ENCODE assay signal across 8 cellular contexts in genomic region chr3:108100906-108101305, GRCh38. TPM values are rescaled to one million over a fixed set of nuclear protein-coding genes. Genes with fewer than 3 reads are reported as not detected.
DNase-seq lines count a peak whose midpoint lies in the region; ATAC-seq and TF ChIP-seq lines count a peak whose summit lies in the region.

No MANE protein-coding gene starts in this region.

- H3K27me3 ChIP-seq in Karpas-422 (ENCODE audit: low read length): no peaks in the 10 kb centered on the region
- H3K27me3 ChIP-seq in endodermal cell (ENCODE audit: control insufficient read depth, insufficient read depth, low read length, poor library complexity, severe bottlenecking): peaks cover 4% of the 10 kb centered on the region

- peak overlapping the region; percentile 64 for H3K4me3 Mint-ChIP-seq in activated naive CD8-positive, alpha-beta T cell treated with anti-CD3 and anti-CD28 coated beads, Interleukin-2, amount 50 U/mL, for 24 hours
- no peak overlapping the region for H3K4me3 Mint-ChIP-seq in endodermal cell

- H3K9me3 ChIP-seq in Karpas-422 (ENCODE audit: low read length) (no peaks in the 10 kb centered on the region), endodermal cell (ENCODE audit: control insufficient read depth, low read length) (no peaks in the 10 kb centered on the region)

- ATAC-seq in GM18505 (IDR thresholded peaks at IDR 0.05; ENCODE audit: unreplicated experiment) (peak; percentile 88), GM21619 (IDR thresholded peaks at IDR 0.05; ENCODE audit: unreplicated experiment) (peak; percentile 94), left ventricle myocardium superior (no peak)
- ATAC-seq in activated naive CD8-positive, alpha-beta T cell treated with anti-CD3 and anti-CD28 coated beads, Interleukin-2, amount 50 U/mL, for 24 hours: peak; percentile 86

- H3K9me2 ChIP-seq in Karpas-422 (replicated peaks; ENCODE audit: insufficient read depth, low read length): no peaks in the 10 kb centered on the region

- H3K4me3 ChIP-seq in Karpas-422 (ENCODE audit: low read length) (no peak overlapping the region), endodermal cell (ENCODE audit: low read length) (no peak overlapping the region)

- WGBS in endodermal cell (ENCODE audit: insufficient coverage in 1 of 2, insufficient read length in 1 of 2), 2 experiments: 82 to 88% methylated on average over 1 to 2 of the region's 2 CpGs

- intact Hi-C loops in left ventricle myocardium superior (cut with micrococcal nuclease): no loop called here

- no peaks in the 10 kb centered on the region for H3K36me3 Mint-ChIP-seq in activated naive CD8-positive, alpha-beta T cell treated with anti-CD3 and anti-CD28 coated beads, Interleukin-2, amount 50 U/mL, for 24 hours (ENCODE audit: low read depth)
- H3K36me3 Mint-ChIP-seq in endodermal cell (ENCODE audit: low read depth): no peaks in the 10 kb centered on the region

- H3K4me1 ChIP-seq in Karpas-422 (ENCODE audit: low read length) (peaks cover 65% of the 10 kb centered on the region), endodermal cell (ENCODE audit: control insufficient read depth, insufficient read depth, low read length) (no peaks in the 10 kb centered on the region)

- H3K27ac Mint-ChIP-seq in activated naive CD8-positive, alpha-beta T cell treated with anti-CD3 and anti-CD28 coated beads, Interleukin-2, amount 50 U/mL, for 24 hours: peak overlapping the region; percentile 91
- no peak overlapping the region for H3K27ac Mint-ChIP-seq in endodermal cell

- H3K27ac ChIP-seq in Karpas-422 (ENCODE audit: low read length) (peak overlapping the region; percentile 86), endodermal cell (ENCODE audit: low read depth, low read length) (no peak overlapping the region)

- H2AFZ ChIP-seq in Karpas-422 (ENCODE audit: low read length): no peak overlapping the region

- no peaks in the 10 kb centered on the region for H3K79me2 ChIP-seq in Karpas-422 (ENCODE audit: low read length)

- no peaks in the 10 kb centered on the region for H3K27me3 Mint-ChIP-seq in activated naive CD8-positive, alpha-beta T cell treated with anti-CD3 and anti-CD28 coated beads, Interleukin-2, amount 50 U/mL, for 24 hours
- H3K27me3 Mint-ChIP-seq in endodermal cell (ENCODE audit: insufficient read depth): no peaks in the 10 kb centered on the region

- H4K20me1 ChIP-seq in Karpas-422 (ENCODE audit: insufficient read depth, low read depth, low read length): no peaks in the 10 kb centered on the region

- H3K9ac ChIP-seq in Karpas-422 (ENCODE audit: low read length): peak overlapping the region; percentile 33; the same call in 1 of the 2 replicates
- H3K9ac ChIP-seq in endodermal cell (ENCODE audit: extremely low read depth, low read length, poor library complexity, severe bottlenecking): no peak overlapping the region

- H3K36me3 ChIP-seq in Karpas-422 (ENCODE audit: insufficient read depth, low read length) (no peaks in the 10 kb centered on the region; the same call in 1 of the 2 replicates), endodermal cell (ENCODE audit: control insufficient read depth, insufficient read depth, low read length) (no peaks in the 10 kb centered on the region)

- no peak for TF ChIP-seq CTCF in endodermal cell (conservative IDR thresholded peaks at IDR 0.05)

- TF ChIP-seq POLR2A in GM18505 (IDR thresholded peaks at IDR 0.05; ENCODE audit: borderline replicate concordance, extremely low read depth, insufficient read depth, insufficient read length): no peak

- H3K4me2 ChIP-seq in Karpas-422 (ENCODE audit: low read depth, low read length, poor library complexity, severe bottlenecking): peak overlapping the region; percentile 39

- DNase-seq in Karpas-422 (peak; percentile 90), left ventricle myocardium superior (no peak), cerebellar cortex (ENCODE audit: low spot score) (no peak), mesenteric fat pad (ENCODE audit: low spot score) (no peak), endodermal cell (no peak)
- no peak for DNase-seq in activated naive CD8-positive, alpha-beta T cell treated with anti-CD3 and anti-CD28 coated beads, Interleukin-2, amount 50 U/mL, for 24 hours

- no peaks in the 10 kb centered on the region for H3K9me3 Mint-ChIP-seq in activated naive CD8-positive, alpha-beta T cell treated with anti-CD3 and anti-CD28 coated beads, Interleukin-2, amount 50 U/mL, for 24 hours
- H3K9me3 Mint-ChIP-seq in endodermal cell: no peaks in the 10 kb centered on the region

- H3K4me1 Mint-ChIP-seq in activated naive CD8-positive, alpha-beta T cell treated with anti-CD3 and anti-CD28 coated beads, Interleukin-2, amount 50 U/mL, for 24 hours: peaks cover 68% of the 10 kb centered on the region
- peaks cover 3% of the 10 kb centered on the region for H3K4me1 Mint-ChIP-seq in endodermal cell

RNA-seq across cellular contexts. Expression of gene CD47, which starts 10.1 kb away (rescaled TPM):
- 119 and 180 TPM in 2 replicates for total RNA-seq in Karpas-422 (2014; rRNA removed; shearing (Covaris generic); ENCODE audit: low replicate concordance)
- 37.7 TPM for total RNA-seq in left ventricle myocardium superior
- total RNA-seq in mesenteric fat pad: 59.3 TPM
- total RNA-seq in endodermal cell: 10 to 100 TPM in 1 of 2 donors, 1 to 10 TPM in 1; 6.4 to 12.0 TPM
- polyA plus RNA-seq in endodermal cell (2013, experiment 1 of 2): 58.8 TPM
- 54.4 TPM for polyA plus RNA-seq in endodermal cell (2013, experiment 2 of 2)
